1 cellular context compared by ENCODE assay signal in genomic region chr11:61972796-61973602, GRCh38.
TF ChIP-seq lines count a peak whose summit lies in the region.

No MANE protein-coding gene starts in this region.

TF ChIP-seq in HepG2, 621 proteins besides CTCF, POLR2A, EP300 and RAD21 (continued from another document and continues in another):
- TF ChIP-seq HMGXB4 (CRISPR knock-in tag; IDR thresholded peaks at IDR 0.05; ENCODE audit: borderline replicate concordance in 1 of 2, low read depth in 1 of 2) (peak in 1 of 2 experiments; percentile 46; a peak in 1 of 4 replicates), RBAK (CRISPR knock-in tag; IDR thresholded peaks at IDR 0.05) (no peak), POGZ (CRISPR knock-in tag; IDR thresholded peaks at IDR 0.05) (peak; percentile 69; the same call in 1 of the 2 replicates), CREM (IDR thresholded peaks at IDR 0.05) (peak; percentile 75), CREM (CRISPR knock-in tag; IDR thresholded peaks at IDR 0.05) (no peak), ZBTB37 (CRISPR knock-in tag; IDR thresholded peaks at IDR 0.05) (peak; percentile 81), ZSCAN29 (CRISPR knock-in tag; conservative IDR thresholded peaks at IDR 0.05) (0 out of 2 replicates have a peak, but pooled peaks have one; percentile 18), ZBTB43 (CRISPR knock-in tag; conservative IDR thresholded peaks at IDR 0.05) (no peak; the same call in 1 of the 2 replicates), ZNF772 (CRISPR knock-in tag; IDR thresholded peaks at IDR 0.05) (peak; percentile 89), TBX2 (CRISPR knock-in tag; IDR thresholded peaks at IDR 0.05; ENCODE audit: borderline replicate concordance) (peak; percentile 71; the same call in 1 of the 2 replicates), RFXAP (CRISPR knock-in tag; IDR thresholded peaks at IDR 0.05; ENCODE audit: borderline replicate concordance) (peak; percentile 64; the same call in 1 of the 2 replicates), HIVEP1 (CRISPR knock-in tag; IDR thresholded peaks at IDR 0.05) (peak; percentile 88), HCFC1 (IDR thresholded peaks at IDR 0.05; ENCODE audit: low read depth, low read length) (peak; percentile 38; the same call in 1 of the 2 replicates), ISX (CRISPR knock-in tag; conservative IDR thresholded peaks at IDR 0.05) (no peak; the same call in 1 of the 2 replicates), ZC3H13 (CRISPR knock-in tag; IDR thresholded peaks at IDR 0.05) (peak; percentile 64), ZNF780A (CRISPR knock-in tag; IDR thresholded peaks at IDR 0.05) (no peak), ZNF891 (CRISPR knock-in tag; IDR thresholded peaks at IDR 0.05) (no peak), ZNF616 (CRISPR knock-in tag; IDR thresholded peaks at IDR 0.05; ENCODE audit: low read depth) (0 out of 2 replicates have a peak, but pooled peaks have one; percentile 46), REPIN1 (CRISPR knock-in tag; IDR thresholded peaks at IDR 0.05; ENCODE audit: borderline replicate concordance, low read depth) (peak; percentile 90; the same call in 1 of the 2 replicates), HOXD1 (CRISPR knock-in tag; IDR thresholded peaks at IDR 0.05) (peak; percentile 44; the same call in 1 of the 2 replicates), ZNF609 (CRISPR knock-in tag; IDR thresholded peaks at IDR 0.05; ENCODE audit: borderline replicate concordance) (no peak; the same call in none of the 2 replicates), ZNF512B (CRISPR knock-in tag; IDR thresholded peaks at IDR 0.05; ENCODE audit: borderline replicate concordance) (peak; percentile 58; the same call in 1 of the 2 replicates), REST (IDR thresholded peaks at IDR 0.05; ENCODE audit: borderline replicate concordance in 1 of 2, low read depth in 1 of 2, low read length in 2 of 2) (peak in 1 of 2 experiments; percentile 66; a peak in 1 of 4 replicates), GATAD1 (CRISPR knock-in tag; IDR thresholded peaks at IDR 0.05) (peak; percentile 68), AKAP8 (CRISPR knock-in tag; IDR thresholded peaks at IDR 0.05) (0 out of 2 replicates have a peak, but pooled peaks have one; percentile 18), AGO2 (optimal IDR thresholded peaks at IDR 0.05; ENCODE audit: low read depth, low read length) (no peak), FOXJ3 (CRISPR knock-in tag; IDR thresholded peaks at IDR 0.05; ENCODE audit: borderline replicate concordance) (peak; percentile 90), ZNF414 (CRISPR knock-in tag; IDR thresholded peaks at IDR 0.05) (peak; percentile 86; the same call in 1 of the 2 replicates), ZNF710 (CRISPR knock-in tag; IDR thresholded peaks at IDR 0.05; ENCODE audit: borderline replicate concordance) (no peak; the same call in 1 of the 2 replicates), MTERF4 (CRISPR knock-in tag; IDR thresholded peaks at IDR 0.05) (peak; percentile 28; the same call in 1 of the 2 replicates), SIN3B (IDR thresholded peaks at IDR 0.05; ENCODE audit: low read length) (peak; percentile 19; the same call in 1 of the 2 replicates), SALL1 (CRISPR knock-in tag; IDR thresholded peaks at IDR 0.05) (peak; percentile 98)
- TF ChIP-seq, protein P1, sequence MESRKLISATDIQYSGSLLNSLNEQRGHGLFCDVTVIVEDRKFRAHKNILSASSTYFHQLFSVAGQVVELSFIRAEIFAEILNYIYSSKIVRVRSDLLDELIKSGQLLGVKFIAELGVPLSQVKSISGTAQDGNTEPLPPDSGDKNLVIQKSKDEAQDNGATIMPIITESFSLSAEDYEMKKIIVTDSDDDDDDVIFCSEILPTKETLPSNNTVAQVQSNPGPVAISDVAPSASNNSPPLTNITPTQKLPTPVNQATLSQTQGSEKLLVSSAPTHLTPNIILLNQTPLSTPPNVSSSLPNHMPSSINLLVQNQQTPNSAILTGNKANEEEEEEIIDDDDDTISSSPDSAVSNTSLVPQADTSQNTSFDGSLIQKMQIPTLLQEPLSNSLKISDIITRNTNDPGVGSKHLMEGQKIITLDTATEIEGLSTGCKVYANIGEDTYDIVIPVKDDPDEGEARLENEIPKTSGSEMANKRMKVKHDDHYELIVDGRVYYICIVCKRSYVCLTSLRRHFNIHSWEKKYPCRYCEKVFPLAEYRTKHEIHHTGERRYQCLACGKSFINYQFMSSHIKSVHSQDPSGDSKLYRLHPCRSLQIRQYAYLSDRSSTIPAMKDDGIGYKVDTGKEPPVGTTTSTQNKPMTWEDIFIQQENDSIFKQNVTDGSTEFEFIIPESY (CRISPR knock-in tag; IDR thresholded peaks at IDR 0.05), result peak; percentile 62; the same call in 1 of the 2 replicates
